15 cellular contexts compared by ENCODE assay signal in the genomic region with DNA sequence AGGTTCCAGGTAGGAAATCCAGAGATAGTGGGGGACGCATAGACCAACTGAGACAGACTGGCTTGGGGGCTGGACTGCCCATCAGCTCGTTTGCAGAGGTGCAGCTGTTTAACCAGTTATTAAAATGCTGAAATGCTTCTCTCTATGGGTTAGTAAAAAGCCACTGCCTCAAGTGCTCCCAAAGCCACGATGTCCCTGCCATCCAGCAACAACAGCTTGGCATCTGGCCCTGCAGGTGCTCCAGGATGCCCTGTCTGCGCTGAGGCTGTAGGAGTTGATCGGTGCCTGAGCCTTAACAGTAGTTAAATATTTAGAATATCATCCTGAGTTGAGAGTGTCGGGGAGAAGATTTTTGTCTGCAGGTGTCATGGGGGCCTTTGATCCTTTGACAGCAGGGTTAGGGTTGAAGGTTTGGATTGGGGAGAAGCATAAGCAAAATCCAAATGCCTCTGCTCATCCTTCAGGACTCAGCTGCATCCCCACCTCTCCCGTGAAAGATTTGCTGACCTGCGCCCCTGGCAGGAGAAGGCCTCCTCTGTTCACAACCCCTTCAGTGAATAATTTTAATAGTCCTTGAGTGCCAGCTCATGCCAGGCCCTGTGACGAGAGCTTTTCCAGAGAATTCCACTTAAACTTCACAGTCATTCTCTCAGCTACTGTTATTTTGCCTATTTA.
DNase-seq lines count a peak whose midpoint lies in the region; ATAC-seq and TF ChIP-seq lines count a peak whose summit lies in the region.
"Had no signal": no experiment of that assay in that cellular context is flagged by ENCODE, and none has a peak within 500 bp of the region (broad histone marks: within the 10 kb centered on the region; RNA-seq: fewer than 3 reads in every experiment).

No MANE protein-coding gene starts in this region.

- H3K9me3 ChIP-seq in mucosa of descending colon, result no peaks in the 10 kb centered on the region

- H3K27ac Mint-ChIP-seq in osteocyte (ENCODE audit: unreplicated experiment), result no peak overlapping the region
- H3K27ac Mint-ChIP-seq: CD8-positive, alpha-beta memory T cell; HFFc6; T-helper 2 cell treated with Interferon-gamma antibody and Interleukin-4, amounts not matched to agents 5 μg/mL and 100 μg/mL, for 36 hours had no signal

- no peaks in the 10 kb centered on the region for H3K36me3 Mint-ChIP-seq in osteocyte (ENCODE audit: unreplicated experiment)

- no peak for TF ChIP-seq CTCF in osteocyte (IDR thresholded peaks at IDR 0.05)
- TF ChIP-seq CTCF in mucosa of descending colon (IDR thresholded peaks at IDR 0.05), result no peak

- no peaks in the 10 kb centered on the region for H3K4me1 ChIP-seq in mucosa of descending colon (ENCODE audit: low read depth)

- no peak for ATAC-seq in mucosa of descending colon

- no peak overlapping the region for H3K4me3 ChIP-seq in mucosa of descending colon

- no peaks in the 10 kb centered on the region for H3K36me3 ChIP-seq in mucosa of descending colon (ENCODE audit: low read depth)

- peaks cover 3% of the 10 kb centered on the region for H3K27me3 Mint-ChIP-seq in osteocyte (ENCODE audit: unreplicated experiment)

- no peaks in the 10 kb centered on the region for H3K4me1 Mint-ChIP-seq in osteocyte (ENCODE audit: unreplicated experiment)

- DNase-seq in NCI-H1417 (lab: John Stamatoyannopoulos, UW) (peak in 2 of 3 experiments; percentile 17 to 31), NCI-H1417 treated with DMSO at 0.1 percent for 48 hours (lab: John Stamatoyannopoulos, UW) (no peak), DMS79 treated with DMSO at 0.1 percent for 48 hours (lab: John Stamatoyannopoulos, UW) (peak; percentile 82), NCI-H69 (lab: John Stamatoyannopoulos, UW) (peak; percentile 13), osteocyte (ENCODE audit: extremely low spot score, unreplicated experiment) (peak; percentile 65), Ammon's horn (ENCODE audit: low spot score) (no peak), germinal center (ENCODE audit: low spot score) (no peak), mucosa of descending colon (no peak)
- DNase-seq: 8988T; CD8-positive, alpha-beta memory T cell; HFFc6; KG1; NCI-H1930; NCI-H2227 treated with DMSO at 0.1 percent for 48 hours had no signal

- intact Hi-C loops in mucosa of descending colon (cut with DNase I, micrococcal nuclease), result no loop called here

- no peaks in the 10 kb centered on the region for H3K9me3 Mint-ChIP-seq in osteocyte (ENCODE audit: unreplicated experiment)
- H3K9me3 Mint-ChIP-seq: CD8-positive, alpha-beta memory T cell; T-helper 2 cell treated with Interferon-gamma antibody and Interleukin-4, amounts not matched to agents 5 μg/mL and 100 μg/mL, for 36 hours had no signal

- no peak overlapping the region for H3K4me3 Mint-ChIP-seq in osteocyte (ENCODE audit: unreplicated experiment)
- H3K4me3 Mint-ChIP-seq: CD8-positive, alpha-beta memory T cell; HFFc6; T-helper 2 cell treated with Interferon-gamma antibody and Interleukin-4, amounts not matched to agents 5 μg/mL and 100 μg/mL, for 36 hours had no signal

Comparison
In these comparisons a context has a peak if more than half of its experiments do, and no peak if none do; other contexts are left out.
1. DNase-seq: peak in NCI-H1417 (2 of 3), DMS79 treated with DMSO at 0.1 percent for 48 hours (single experiment), NCI-H69 (single experiment) and osteocyte (single experiment); none in NCI-H1417 treated with DMSO at 0.1 percent for 48 hours (single experiment), Ammon's horn (single experiment), germinal center (single experiment) and mucosa of descending colon (0 of 3).